In the genomic region with DNA sequence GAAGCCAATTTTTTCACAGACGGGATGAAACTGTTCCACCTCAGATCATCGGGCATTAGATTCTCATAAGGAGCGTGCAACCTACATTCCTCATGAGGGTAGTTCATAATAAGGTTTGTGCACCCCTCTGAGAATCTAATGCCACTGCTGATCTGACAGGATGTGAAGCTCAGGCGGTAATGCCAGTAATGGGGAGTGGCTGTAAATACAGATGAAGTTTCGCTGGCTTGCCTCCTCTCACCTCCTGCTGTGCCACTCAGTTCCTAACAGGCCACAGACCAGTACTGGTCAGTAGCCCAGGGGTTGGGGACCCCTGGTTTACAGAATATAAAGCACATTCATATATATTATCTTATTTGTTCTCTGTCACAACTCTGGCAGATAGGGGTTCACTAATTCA, we compare ENCODE assay signal across 1 cellular context.
TF ChIP-seq lines count a peak whose summit lies in the region.

No MANE protein-coding gene starts in this region.

TF ChIP-seq in A549, 52 proteins besides CTCF, POLR2A, EP300 and RAD21 (continued from another document):
- TF ChIP-seq, protein P1, sequence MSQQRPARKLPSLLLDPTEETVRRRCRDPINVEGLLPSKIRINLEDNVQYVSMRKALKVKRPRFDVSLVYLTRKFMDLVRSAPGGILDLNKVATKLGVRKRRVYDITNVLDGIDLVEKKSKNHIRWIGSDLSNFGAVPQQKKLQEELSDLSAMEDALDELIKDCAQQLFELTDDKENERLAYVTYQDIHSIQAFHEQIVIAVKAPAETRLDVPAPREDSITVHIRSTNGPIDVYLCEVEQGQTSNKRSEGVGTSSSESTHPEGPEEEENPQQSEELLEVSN (IDR thresholded peaks at IDR 0.05; ENCODE audit: borderline replicate concordance, low read depth) = no peak
- TF ChIP-seq RARB (CRISPR knock-in tag; IDR thresholded peaks at IDR 0.05) = no peak
- TF ChIP-seq RCOR1 (IDR thresholded peaks at IDR 0.05; ENCODE audit: low read depth, low read length) = no peak
- no peak for TF ChIP-seq KDM5A (IDR thresholded peaks at IDR 0.05)
TF ChIP-seq in A549: peak in this region for 0.
